ENCODE assay signal across 1 cellular context in genomic region chr1:22414244-22414751, GRCh38.
TF ChIP-seq lines count a peak whose summit lies in the region.

No MANE protein-coding gene starts in this region.

TF ChIP-seq in HepG2, 621 proteins besides CTCF, POLR2A, EP300 and RAD21 (continued from another document and continues in another):
- TF ChIP-seq ZXDC (CRISPR knock-in tag; IDR thresholded peaks at IDR 0.05) (no peak), NAIF1 (CRISPR knock-in tag; IDR thresholded peaks at IDR 0.05; ENCODE audit: borderline replicate concordance) (no peak), ZZZ3 (CRISPR knock-in tag; IDR thresholded peaks at IDR 0.05; ENCODE audit: borderline replicate concordance) (no peak), GLMP (CRISPR knock-in tag; IDR thresholded peaks at IDR 0.05; ENCODE audit: borderline replicate concordance) (no peak), THYN1 (CRISPR knock-in tag; IDR thresholded peaks at IDR 0.05; ENCODE audit: borderline replicate concordance, low read depth) (no peak), ZBTB42 (CRISPR knock-in tag; IDR thresholded peaks at IDR 0.05) (no peak), ELK4 (CRISPR knock-in tag; IDR thresholded peaks at IDR 0.05; ENCODE audit: borderline replicate concordance) (no peak), ZNF740 (CRISPR knock-in tag; IDR thresholded peaks at IDR 0.05) (no peak), ZNF136 (CRISPR knock-in tag; IDR thresholded peaks at IDR 0.05; ENCODE audit: low read depth) (no peak), NFYC (CRISPR knock-in tag; IDR thresholded peaks at IDR 0.05) (no peak), ZNF746 (CRISPR knock-in tag; IDR thresholded peaks at IDR 0.05) (no peak; the same call in 1 of the 2 replicates), RFX3 (CRISPR knock-in tag; IDR thresholded peaks at IDR 0.05) (no peak), SMC3 (IDR thresholded peaks at IDR 0.05; ENCODE audit: low read length) (no peak), MTA1 (CRISPR knock-in tag; IDR thresholded peaks at IDR 0.05; ENCODE audit: borderline replicate concordance) (0 out of 2 replicates have a peak, but pooled peaks have one; percentile 15), ERF (CRISPR knock-in tag; IDR thresholded peaks at IDR 0.05) (no peak), TFDP2 (CRISPR knock-in tag; IDR thresholded peaks at IDR 0.05) (no peak; the same call in 1 of the 2 replicates), E2F1 (CRISPR knock-in tag; IDR thresholded peaks at IDR 0.05) (no peak), POLR2AphosphoS2 (IDR thresholded peaks at IDR 0.05; ENCODE audit: low read depth, low read length) (no peak), ZNF484 (CRISPR knock-in tag; IDR thresholded peaks at IDR 0.05; ENCODE audit: borderline replicate concordance, low read depth) (no peak), HIVEP1 (CRISPR knock-in tag; IDR thresholded peaks at IDR 0.05) (no peak), ZNF704 (CRISPR knock-in tag; IDR thresholded peaks at IDR 0.05; ENCODE audit: borderline replicate concordance) (no peak), RFXAP (CRISPR knock-in tag; IDR thresholded peaks at IDR 0.05; ENCODE audit: borderline replicate concordance) (no peak), RCOR2 (CRISPR knock-in tag; IDR thresholded peaks at IDR 0.05) (peak; percentile 39; the same call in 1 of the 2 replicates), PAXIP1 (CRISPR knock-in tag; conservative IDR thresholded peaks at IDR 0.05) (peak; percentile 81), GZF1 (CRISPR knock-in tag; IDR thresholded peaks at IDR 0.05) (0 out of 2 replicates have a peak, but pooled peaks have one; percentile 25), RBM22 (optimal IDR thresholded peaks at IDR 0.05; ENCODE audit: low read length) (no peak), PTBP1 (IDR thresholded peaks at IDR 0.05; ENCODE audit: low read depth, low read length, poor library complexity, severe bottlenecking) (no peak), DNMT1 (CRISPR knock-in tag; IDR thresholded peaks at IDR 0.05) (no peak), MED13 (CRISPR knock-in tag; IDR thresholded peaks at IDR 0.05) (no peak), FOXC1 (CRISPR knock-in tag; IDR thresholded peaks at IDR 0.05; ENCODE audit: borderline replicate concordance) (no peak; the same call in 1 of the 2 replicates), HNRNPK (IDR thresholded peaks at IDR 0.05; ENCODE audit: low read depth, low read length, poor library complexity, severe bottlenecking) (no peak), KIAA2018 (CRISPR knock-in tag; IDR thresholded peaks at IDR 0.05; ENCODE audit: borderline replicate concordance) (no peak)
